ENCODE assay signal across 1 cellular context in genomic region chr1:207654320-207654719, GRCh38.
TF ChIP-seq lines count a peak whose summit lies in the region.

No MANE protein-coding gene starts in this region.

TF ChIP-seq in HCT116, 20 proteins besides CTCF, POLR2A, EP300 and RAD21 (continued from another document):
- TF ChIP-seq TCF7L2 (IDR thresholded peaks at IDR 0.05; ENCODE audit: borderline replicate concordance, extremely low read depth, insufficient read depth, insufficient read length) (no peak), ZNF274 (IDR thresholded peaks at IDR 0.05; ENCODE audit: low read depth, low read length) (no peak), SP1 (IDR thresholded peaks at IDR 0.05; ENCODE audit: low read depth) (no peak), CBX3 (IDR thresholded peaks at IDR 0.05; ENCODE audit: low read depth) (no peak), YY1 (IDR thresholded peaks at IDR 0.05; ENCODE audit: extremely low read depth, insufficient replicate concordance, low read depth, low read length) (no peak), ZFX (IDR thresholded peaks at IDR 0.05) (no peak)
- TF ChIP-seq, protein P1, sequence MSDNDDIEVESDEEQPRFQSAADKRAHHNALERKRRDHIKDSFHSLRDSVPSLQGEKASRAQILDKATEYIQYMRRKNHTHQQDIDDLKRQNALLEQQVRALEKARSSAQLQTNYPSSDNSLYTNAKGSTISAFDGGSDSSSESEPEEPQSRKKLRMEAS (IDR thresholded peaks at IDR 0.05), result no peak
